23 cellular contexts compared by ENCODE assay signal in the genomic region with DNA sequence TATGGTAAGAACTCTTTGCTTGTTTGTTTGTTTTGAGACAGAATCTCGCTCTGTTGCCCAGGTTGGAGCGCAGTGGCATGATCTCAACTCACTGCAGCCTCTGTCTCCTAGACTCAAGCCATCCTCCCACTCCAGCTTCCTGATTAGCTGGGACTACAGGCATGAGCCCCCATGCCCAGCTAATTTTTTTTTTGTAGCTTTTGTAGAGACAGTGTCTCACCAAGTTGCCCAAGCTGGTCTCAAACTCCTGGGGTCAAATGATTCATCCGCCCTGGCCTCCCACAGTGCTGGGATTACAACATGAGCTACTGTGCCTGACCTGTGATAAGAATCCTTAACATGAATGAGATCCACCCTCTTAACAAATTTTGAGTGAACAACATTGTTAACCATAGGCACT.
"Had no signal": no experiment of that assay in that cellular context is flagged by ENCODE, and none has a peak within 500 bp of the region (broad histone marks: within the 10 kb centered on the region; RNA-seq: fewer than 3 reads in every experiment).

No MANE protein-coding gene starts in this region.

- H3K36me3 ChIP-seq: right lobe of liver, stomach, suprapubic skin, tibial nerve, uterus had no signal

- H3K36me3 Mint-ChIP-seq: activated naive CD4-positive, alpha-beta T cell treated with anti-CD3 and anti-CD28 coated beads, Interleukin-2, amount 50 U/mL, for 24 hours; brain; immature natural killer cell; stimulated activated memory B cell treated with anti-CD40 and anti-IgM and Interleukin-4, amounts not matched to agents 10 μg/mL and 1 μg/mL and 100 μg/mL, for 72 hours had no signal

- H3K4me3 ChIP-seq: hepatocyte, right lobe of liver, stomach, suprapubic skin, tibial nerve, uterus had no signal

- H3K27ac ChIP-seq: hepatocyte, right lobe of liver, stomach, suprapubic skin, tibial nerve, uterus had no signal

- H3K9me3 ChIP-seq: right lobe of liver, suprapubic skin, uterus had no signal

- H3K4me1 Mint-ChIP-seq: activated naive CD4-positive, alpha-beta T cell treated with anti-CD3 and anti-CD28 coated beads, Interleukin-2, amount 50 U/mL, for 24 hours; immature natural killer cell; stimulated activated memory B cell treated with anti-CD40 and anti-IgM and Interleukin-4, amounts not matched to agents 10 μg/mL and 1 μg/mL and 100 μg/mL, for 72 hours had no signal

- H3K9me3 Mint-ChIP-seq: activated naive CD4-positive, alpha-beta T cell treated with anti-CD3 and anti-CD28 coated beads, Interleukin-2, amount 50 U/mL, for 24 hours; effector memory CD8-positive, alpha-beta T cell; immature natural killer cell had no signal

- H3K4me3 Mint-ChIP-seq: activated CD8-positive, alpha-beta T cell treated with anti-CD3 and anti-CD28 coated beads, Interleukin-2, amount 10 ng/mL, durations not matched to agents 7 days and 5 days; activated naive CD4-positive, alpha-beta T cell treated with anti-CD3 and anti-CD28 coated beads, Interleukin-2, amount 50 U/mL, for 24 hours; brain; effector memory CD8-positive, alpha-beta T cell; immature natural killer cell; stimulated activated memory B cell treated with anti-CD40 and anti-IgM and Interleukin-4, amounts not matched to agents 10 μg/mL and 1 μg/mL and 100 μg/mL, for 72 hours; T-helper 2 cell treated with Interferon-gamma antibody and Interleukin-4, amounts not matched to agents 5 μg/mL and 100 μg/mL, for 36 hours had no signal

- DNase-seq: activated CD4-positive, alpha-beta T cell treated with anti-CD3 and anti-CD28 coated beads for 1 hour; activated CD4-positive, alpha-beta T cell treated with anti-CD3 and anti-CD28 coated beads, Interleukin-2, amount 50 U/mL, for 1 hour; activated CD8-positive, alpha-beta T cell treated with anti-CD3 and anti-CD28 coated beads, Interleukin-2, amount 10 ng/mL, durations not matched to agents 7 days and 5 days; activated gamma-delta T cell treated with Interleukin-2 at 50 U/mL for 16 hours; activated T-cell treated with anti-CD3 and anti-CD28 coated beads, Interleukin-2, amount 50 U/mL, for 1 hour; aorta; caudate nucleus; effector memory CD8-positive, alpha-beta T cell; foreskin fibroblast; immature natural killer cell; nucleus accumbens; right lobe of liver; small intestine; stimulated activated CD4-positive, alpha-beta T cell treated with anti-CD3 and anti-CD28 coated beads, Interleukin-15, amount 100 ng/mL, for 24 hours; stomach; uterus had no signal

- H3K4me1 ChIP-seq: right lobe of liver, stomach, suprapubic skin, tibial nerve, uterus had no signal

- H3K27me3 ChIP-seq: hepatocyte, right lobe of liver, stomach, suprapubic skin, tibial nerve, uterus had no signal

- H2AFZ ChIP-seq: hepatocyte had no signal

- H3K27me3 Mint-ChIP-seq: stimulated activated memory B cell treated with anti-CD40 and anti-IgM and Interleukin-4, amounts not matched to agents 10 μg/mL and 1 μg/mL and 100 μg/mL, for 72 hours had no signal

- H3K4me2 ChIP-seq: hepatocyte had no signal

- H3K79me2 ChIP-seq: hepatocyte had no signal

- H3K27ac Mint-ChIP-seq: activated CD8-positive, alpha-beta T cell treated with anti-CD3 and anti-CD28 coated beads, Interleukin-2, amount 10 ng/mL, durations not matched to agents 7 days and 5 days; activated naive CD4-positive, alpha-beta T cell treated with anti-CD3 and anti-CD28 coated beads, Interleukin-2, amount 50 U/mL, for 24 hours; brain; effector memory CD8-positive, alpha-beta T cell; immature natural killer cell; stimulated activated memory B cell treated with anti-CD40 and anti-IgM and Interleukin-4, amounts not matched to agents 10 μg/mL and 1 μg/mL and 100 μg/mL, for 72 hours; T-helper 2 cell treated with Interferon-gamma antibody and Interleukin-4, amounts not matched to agents 5 μg/mL and 100 μg/mL, for 36 hours had no signal
